In genomic region chr13:112753868-112754267, GRCh38 we compare ENCODE assay signal across 20 cellular contexts.
"Had no signal": no experiment of that assay in that cellular context is flagged by ENCODE, and none has a peak within 500 bp of the region (broad histone marks: within the 10 kb centered on the region; RNA-seq: fewer than 3 reads in every experiment).

No MANE protein-coding gene starts in this region.

- H3K27ac Mint-ChIP-seq: activated B cell treated with CpG ODN at 0.5 μM for 24 hours; stimulated activated effector memory CD8-positive, alpha-beta T cell treated with anti-CD3 and anti-CD28 coated beads, Interleukin-12 subunit alpha, Interleukin-12 subunit beta, amount 100 ng/mL, for 72 hours; stimulated activated naive CD8-positive, alpha-beta T cell treated with anti-CD3 and anti-CD28 coated beads, Interleukin-15, amount 100 ng/mL, for 72 hours; T-helper 1 cell treated with Interleukin-12 subunit alpha and Interleukin-12 subunit beta and Interleukin-4 antibody, amounts not matched to agents 30 μg/mL and 1 μg/mL, for 36 hours had no signal

- H3K36me3 ChIP-seq: adrenal gland, breast epithelium, right lobe of liver, thoracic aorta had no signal

- H3K36me3 Mint-ChIP-seq: activated naive CD8-positive, alpha-beta T cell; naive thymus-derived CD8-positive, alpha-beta T cell; stimulated activated effector memory CD8-positive, alpha-beta T cell treated with anti-CD3 and anti-CD28 coated beads, Interleukin-12 subunit alpha, Interleukin-12 subunit beta, amount 100 ng/mL, for 72 hours had no signal

- H3K27ac ChIP-seq: adrenal gland, breast epithelium, foreskin keratinocyte, left lung, parathyroid adenoma, right lobe of liver, skin epidermis, thoracic aorta had no signal

- H3K27me3 ChIP-seq: adrenal gland, breast epithelium, foreskin keratinocyte, left lung, right lobe of liver had no signal

- H3K4me3 Mint-ChIP-seq: activated B cell treated with CpG ODN at 0.5 μM for 24 hours; T-helper 1 cell treated with Interleukin-12 subunit alpha and Interleukin-12 subunit beta and Interleukin-4 antibody, amounts not matched to agents 30 μg/mL and 1 μg/mL, for 36 hours had no signal

- H3K9me3 Mint-ChIP-seq: activated B cell treated with CpG ODN at 0.5 μM for 24 hours; activated T-cell treated with anti-CD3 and anti-CD28 coated beads, Interleukin-2, amount 50 U/mL, for 24 hours; activated T-helper 17 cell treated with anti-CD3 and anti-CD28 coated beads, Interleukin-2, amount 50 U/mL, for 72 hours; naive thymus-derived CD8-positive, alpha-beta T cell; stimulated activated effector memory CD8-positive, alpha-beta T cell treated with anti-CD3 and anti-CD28 coated beads, Interleukin-12 subunit alpha, Interleukin-12 subunit beta, amount 100 ng/mL, for 72 hours; stimulated activated naive CD8-positive, alpha-beta T cell treated with anti-CD3 and anti-CD28 coated beads, Interleukin-15, amount 100 ng/mL, for 72 hours; T-helper 1 cell treated with Interleukin-12 subunit alpha and Interleukin-12 subunit beta and Interleukin-4 antibody, amounts not matched to agents 30 μg/mL and 1 μg/mL, for 36 hours had no signal

- H3K9ac ChIP-seq: parathyroid adenoma had no signal

- H3K9me3 ChIP-seq: adrenal gland, breast epithelium, left lung, right lobe of liver, thoracic aorta had no signal

- H3K27me3 Mint-ChIP-seq: activated B cell treated with CpG ODN at 0.5 μM for 24 hours; activated CD4-positive, alpha-beta T cell treated with anti-CD3 and anti-CD28 coated beads for 36 hours; activated naive CD8-positive, alpha-beta T cell; activated T-cell treated with anti-CD3 and anti-CD28 coated beads, Interleukin-2, amount 50 U/mL, for 24 hours; activated T-helper 17 cell treated with anti-CD3 and anti-CD28 coated beads, Interleukin-2, amount 50 U/mL, for 72 hours; naive thymus-derived CD8-positive, alpha-beta T cell; stimulated activated naive CD8-positive, alpha-beta T cell treated with anti-CD3 and anti-CD28 coated beads, Interleukin-15, amount 100 ng/mL, for 72 hours had no signal

- ATAC-seq: foreskin keratinocyte had no signal

- DNase-seq: activated B cell treated with CpG ODN at 0.5 μM for 24 hours; activated CD8-positive, alpha-beta memory T cell treated with anti-CD3 and anti-CD28 coated beads for 24 hours; activated CD8-positive, alpha-beta memory T cell treated with anti-CD3 and anti-CD28 coated beads, Interleukin-2, amount 50 U/mL, for 4 hours; adrenal gland; effector CD4-positive, alpha-beta T cell; foreskin keratinocyte; left lung; stimulated activated naive CD8-positive, alpha-beta T cell treated with anti-CD3 and anti-CD28 coated beads, Interleukin-15, amount 100 ng/mL, for 72 hours had no signal

- H3K4me1 ChIP-seq: breast epithelium, foreskin keratinocyte, parathyroid adenoma had no signal

- H3K4me3 ChIP-seq: adrenal gland, breast epithelium, left lung, right lobe of liver, skin epidermis, thoracic aorta had no signal

- H2AFZ ChIP-seq: parathyroid adenoma had no signal
